ENCODE assay signal across 8 cellular contexts in the genomic region with DNA sequence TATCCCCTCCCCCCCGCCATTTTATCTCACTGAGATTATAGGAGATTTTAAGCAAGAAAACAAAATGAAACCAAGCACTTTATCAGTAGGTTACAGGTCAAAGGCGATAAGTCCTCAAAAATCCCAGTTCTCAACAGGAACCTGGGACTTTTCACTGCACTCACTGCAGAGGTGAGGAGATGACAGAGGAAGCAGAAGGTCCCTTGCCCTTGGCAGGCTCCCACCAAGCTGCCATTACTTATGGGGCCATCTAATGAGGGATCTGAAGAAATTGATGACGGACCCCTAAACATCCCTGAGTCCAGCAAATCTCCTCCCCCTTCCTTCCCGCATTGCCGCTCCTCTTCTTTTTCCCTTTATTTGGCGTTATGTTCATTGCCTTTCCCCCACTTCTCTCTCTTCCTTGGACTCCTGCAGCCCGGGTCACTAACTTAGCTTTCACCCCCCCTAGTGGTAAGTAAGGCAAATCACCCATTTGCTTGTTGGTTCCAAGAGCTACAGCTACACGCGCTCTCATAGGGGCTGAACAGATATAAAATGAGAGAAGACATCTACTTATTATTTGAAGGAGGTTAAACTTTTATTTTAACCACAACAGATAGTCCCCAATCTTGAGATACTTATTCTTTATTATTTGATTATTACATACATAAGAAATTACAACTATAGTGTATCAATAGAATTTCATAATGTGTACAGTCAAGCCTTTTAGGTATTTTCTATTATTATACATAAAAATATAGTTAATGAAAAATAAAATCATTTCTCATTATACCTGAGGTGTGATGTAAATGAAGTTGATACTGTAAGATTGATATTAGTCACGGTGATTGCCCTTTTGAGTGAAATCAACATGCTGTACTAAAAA. TPM values are rescaled to one million over a fixed set of nuclear protein-coding genes. Genes with fewer than 3 reads are reported as not detected.
A peak's percentile ranks its signal among the peaks of the same experiment; 100 is the strongest.
DNase-seq lines count a peak whose midpoint lies in the region; ATAC-seq, FAIRE-seq and TF ChIP-seq lines count a peak whose summit lies in the region.

No MANE protein-coding gene starts in this region.

- TF ChIP-seq RAD21 in A549 (conservative IDR thresholded peaks at IDR 0.05 in 1 of 2, IDR thresholded peaks at IDR 0.05 in 1 of 2) = peak; percentile 35 to 58; a peak in 4 of 5 replicates

- POLR2A ChIA-PET in A549 (lab: Yijun Ruan, JAX) = interaction anchor here (1.3 kb wide), 1 partner anchor 52 kb away, joined by 7 read pairs; a partner anchor contains a TSS

- H3K9ac ChIP-seq in H9 (ENCODE audit: extremely low read depth, insufficient read length, low read length) (no peak overlapping the region), KMS-11 (no peak overlapping the region), subcutaneous abdominal adipose tissue (ENCODE audit: low read length in 5 of 5) (peak overlapping the region in 2 of 5 donors; percentile 2 to 6)

- H3K56ac ChIP-seq in H9 (ENCODE audit: insufficient read length, low read depth, low read length) = no peak overlapping the region

- TF ChIP-seq CTCF in A549 (IDR thresholded peaks at IDR 0.05) (peak; percentile 41; the same call in 2 of the 3 replicates), GM06990 (IDR thresholded peaks at IDR 0.05; ENCODE audit: insufficient read depth, low read length, poor library complexity, severe bottlenecking) (peak; percentile 81), H9 (conservative IDR thresholded peaks at IDR 0.05) (peak; percentile 83), KMS-11 (conservative IDR thresholded peaks at IDR 0.05; ENCODE audit: low read depth, low read length) (peak; percentile 57; the same call in 1 of the 2 replicates)

- H2AK5ac ChIP-seq in H9 (ENCODE audit: insufficient read length, low read length) = no peak overlapping the region

- no peaks in the 10 kb centered on the region; a peak in 1 of 7 replicates for H3K36me3 Mint-ChIP-seq in H9 (ENCODE audit: insufficient read depth in 1 of 3, low read depth in 3 of 3)

- 0 out of 2 replicates have a peak, but pooled peaks cover 2% of the 10 kb centered on the region for H3K27me3 Mint-ChIP-seq in H9 (ENCODE audit: low read depth)

- H2BK120ac ChIP-seq in H9 (ENCODE audit: low read depth, low read length, poor library complexity, severe bottlenecking) = no peak overlapping the region

- no peak overlapping the region for H3K23ac ChIP-seq in H9 (ENCODE audit: insufficient read length, low read depth, low read length)

- no peak overlapping the region for H2BK5ac ChIP-seq in H9 (ENCODE audit: insufficient read length, low read length)

- H3K4me1 Mint-ChIP-seq in H9 = peaks cover 15 to 21% of the 10 kb centered on the region in 2 experiments

- no peak for TF ChIP-seq EP300 in A549 (IDR thresholded peaks at IDR 0.05)

- H3K9me3 ChIP-seq in A549 = no peaks in the 10 kb centered on the region
- H3K9me3 ChIP-seq in H9 (ENCODE audit: control insufficient read depth, low read depth, low read length) = no peaks in the 10 kb centered on the region
- H3K9me3 ChIP-seq in subcutaneous abdominal adipose tissue (ENCODE audit: control insufficient read depth in 5 of 5, low read length in 5 of 5) = no peaks in the 10 kb centered on the region

- H3K9me3 Mint-ChIP-seq in H9 = no peaks in the 10 kb centered on the region; a peak in 1 of 5 replicates

- H3K36me3 ChIP-seq in GM06990 (ENCODE audit: control insufficient read depth, insufficient read depth, low read length) (no peaks in the 10 kb centered on the region), KMS-11 (ENCODE audit: insufficient read depth) (no peaks in the 10 kb centered on the region), subcutaneous abdominal adipose tissue (ENCODE audit: control insufficient read depth in 5 of 5, insufficient read depth in 5 of 5, low read length in 5 of 5) (no peaks in the 10 kb centered on the region)

- no peak overlapping the region for H4K5ac ChIP-seq in H9 (ENCODE audit: insufficient read length, low read depth, low read length)

- no peak overlapping the region for H3K4me3 Mint-ChIP-seq in H9

- H3K79me1 ChIP-seq in H9 (ENCODE audit: insufficient read depth, low read depth, low read length, poor library complexity, severe bottlenecking) = no peaks in the 10 kb centered on the region

- H2BK20ac ChIP-seq in H9 (ENCODE audit: low read depth, low read length, poor library complexity, severe bottlenecking) = no peak overlapping the region

- H3K79me2 ChIP-seq in H9 (ENCODE audit: insufficient read depth, low read length) = no peaks in the 10 kb centered on the region
- H3K79me2 ChIP-seq in KMS-11 (ENCODE audit: insufficient read depth, low read depth) = no peaks in the 10 kb centered on the region

- H3K4me1 ChIP-seq in A549 (no peaks in the 10 kb centered on the region), H9 (ENCODE audit: insufficient read depth, low read length) (no peaks in the 10 kb centered on the region; the same call in 1 of the 2 replicates), KMS-11 (ENCODE audit: low read depth, poor library complexity, severe bottlenecking) (no peaks in the 10 kb centered on the region), subcutaneous abdominal adipose tissue (ENCODE audit: control insufficient read depth in 5 of 5, insufficient read depth in 5 of 5, low read length in 5 of 5) (peaks cover 6 to 24% (median 8%) of the 10 kb centered on the region in 5 donors)

- CTCF ChIA-PET in A549 (lab: Yijun Ruan, JAX) = interaction anchor here (0.6 to 1.9 kb wide), 9 partner anchors 8 to 83 kb away, joined by 3 to 7 read pairs (median 3); no protein-coding TSS in a partner anchor

- H3K4ac ChIP-seq in H9 (ENCODE audit: low read depth, low read length) = no peak overlapping the region

- no peak for TF ChIP-seq POLR2A in A549 (IDR thresholded peaks at IDR 0.05; ENCODE audit: low read length)

- H3K14ac ChIP-seq in H9 (ENCODE audit: insufficient read depth, low read length) = no peak overlapping the region

- no peak overlapping the region for H2BK15ac ChIP-seq in H9 (ENCODE audit: low read depth, low read length)

- H3K27ac ChIP-seq in A549 (no peak overlapping the region), H9 (ENCODE audit: insufficient read length, low read depth, low read length) (no peak overlapping the region), KMS-11 (no peak overlapping the region), subcutaneous abdominal adipose tissue (ENCODE audit: low read depth, low read length) (peak overlapping the region; percentile 59)

- H3K4me2 ChIP-seq in A549 (peak overlapping the region; percentile 45; the same call in 2 of the 3 replicates), H9 (ENCODE audit: insufficient read depth, insufficient read length, low read length) (peak overlapping the region; percentile 47), KMS-11 (no peak overlapping the region)

- no peak overlapping the region for H4K8ac ChIP-seq in H9 (replicated peaks; ENCODE audit: insufficient read length, low read depth, low read length)

- H3K4me3 ChIP-seq in A549 (no peak overlapping the region), GM06990 (replicated peaks; ENCODE audit: low read depth, low read length) (no peak overlapping the region), KMS-11 (IDR thresholded peaks at IDR 0.05; ENCODE audit: insufficient read depth, low read depth, low read length) (no peak overlapping the region), subcutaneous abdominal adipose tissue (ENCODE audit: low read depth in 1 of 5, low read length in 5 of 5) (peak overlapping the region; percentile 34 to 63 (median 47))

- H3K23me2 ChIP-seq in H9 (ENCODE audit: insufficient read length, low read depth, low read length, poor library complexity, severe bottlenecking) = no peaks in the 10 kb centered on the region

- H2AFZ ChIP-seq in H9 (ENCODE audit: low read length) (no peak overlapping the region), KMS-11 (ENCODE audit: low read depth) (no peak overlapping the region)

- ATAC-seq in A549 = peak; percentile 66 to 93; a peak in 4 of 6 replicates

- DNase-seq in A549 (ENCODE audit: low read depth in 1 of 2, low spot score in 1 of 2) (peak; percentile 15 to 51), GM06990 (ENCODE audit: extremely low read depth, insufficient read length) (peak; percentile 1), H9 (peak; percentile 51), OCI-M1 (lab: John Stamatoyannopoulos, UW) (peak; percentile 77), kidney tubule cell (ENCODE audit: low spot score) (peak; percentile 68)
- DNase-seq in central memory CD4-positive, alpha-beta T cell = peak; percentile 32

- H3K18ac ChIP-seq in H9 (ENCODE audit: insufficient read length, low read depth, low read length) = no peak overlapping the region

- WGBS in A549 (ENCODE audit: missing lambda C conversion rate) = 16% methylated on average over 10 of the region's 10 CpGs
- no CpG with 5 or more reads among the region's 10 CpGs for WGBS in H9 (ENCODE audit: extremely low coverage, insufficient read length, low lambda C conversion rate)

- H4K91ac ChIP-seq in H9 (ENCODE audit: insufficient read length, low read depth, low read length) = no peak overlapping the region

- H2BK12ac ChIP-seq in H9 (ENCODE audit: insufficient read length, low read depth, low read length) = no peak overlapping the region

- no peak overlapping the region for H3K27ac Mint-ChIP-seq in H9

- no peak overlapping the region for H3T11ph ChIP-seq in H9 (ENCODE audit: low read length)

- no peak for FAIRE-seq in A549 (lab: Jason Lieb, UNC)

- no peaks in the 10 kb centered on the region for H3K27me3 ChIP-seq in GM06990 (replicated peaks; ENCODE audit: control insufficient read depth, insufficient read depth, low read length)
- H3K27me3 ChIP-seq in H9 (ENCODE audit: insufficient read depth, low read length) = no peaks in the 10 kb centered on the region; the same call in 1 of the 2 replicates
- H3K27me3 ChIP-seq in KMS-11 (ENCODE audit: insufficient read depth, low read depth) = no peaks in the 10 kb centered on the region
- H3K27me3 ChIP-seq in subcutaneous abdominal adipose tissue (ENCODE audit: control insufficient read depth in 5 of 5, insufficient read depth in 4 of 5, low read length in 5 of 5) = no peaks in the 10 kb centered on the region

- no peaks in the 10 kb centered on the region for H4K20me1 ChIP-seq in H9 (ENCODE audit: control insufficient read depth, insufficient read depth, insufficient read length)
- H4K20me1 ChIP-seq in KMS-11 (ENCODE audit: insufficient read depth) = no peaks in the 10 kb centered on the region

TF ChIP-seq in A549, 52 proteins besides CTCF, POLR2A, EP300 and RAD21:
- TF ChIP-seq SMC3 (IDR thresholded peaks at IDR 0.05) (peak; percentile 25; the same call in 1 of the 3 replicates), PHF8 (IDR thresholded peaks at IDR 0.05; ENCODE audit: borderline replicate concordance, low read depth) (no peak)

RNA-seq across cellular contexts. Expression of a gene that starts 52.0 kb away (rescaled TPM):
- polyA plus RNA-seq in A549 (2011; rRNA removed) (42.7 and 67.2 TPM in 2 replicates), A549 (2017; fragmentation: RNase III; extraction: RNeasy Plus Mini Kit Qiagen cat#74134 plus additional on column Dnase treatment) (93.1 to 148 TPM (median 137 TPM) in 3 replicates)
- 27.4 and 34.3 TPM in 2 replicates for polyA plus RNA-seq in A549 (2012; cell fraction: cytosol; rRNA removed)
- 54.7 and 59.3 TPM in 2 replicates for polyA plus RNA-seq in A549 (2012; cell fraction: nucleus; rRNA removed)
- 4.9 and 5.8 TPM in 2 replicates for polyA minus RNA-seq in A549 (2011; rRNA and poly(A)+ RNA removed)
- total RNA-seq in H9 (2021) = 96.9 and 100 TPM in 2 replicates

Comparison
In these comparisons a context has a peak if more than half of its experiments do, and no peak if none do; other contexts are left out.
1. DNase-seq: peak in every context shown above with its lines; median percentile 77 in OCI-M1; 68 in kidney tubule cell; 51 in H9; 33 in A549; 32 in central memory CD4-positive, alpha-beta T cell; 1 in GM06990.
2. H3K4me3 ChIP-seq: peak in subcutaneous abdominal adipose tissue (5 of 5); none in A549 (single experiment), GM06990 (single experiment) and KMS-11 (single experiment).
3. Peak in every context shown above with its lines, with median percentiles within 50 percentile points of each other: CTCF ChIP-seq.